1 cellular context compared by ENCODE assay signal in the genomic region with DNA sequence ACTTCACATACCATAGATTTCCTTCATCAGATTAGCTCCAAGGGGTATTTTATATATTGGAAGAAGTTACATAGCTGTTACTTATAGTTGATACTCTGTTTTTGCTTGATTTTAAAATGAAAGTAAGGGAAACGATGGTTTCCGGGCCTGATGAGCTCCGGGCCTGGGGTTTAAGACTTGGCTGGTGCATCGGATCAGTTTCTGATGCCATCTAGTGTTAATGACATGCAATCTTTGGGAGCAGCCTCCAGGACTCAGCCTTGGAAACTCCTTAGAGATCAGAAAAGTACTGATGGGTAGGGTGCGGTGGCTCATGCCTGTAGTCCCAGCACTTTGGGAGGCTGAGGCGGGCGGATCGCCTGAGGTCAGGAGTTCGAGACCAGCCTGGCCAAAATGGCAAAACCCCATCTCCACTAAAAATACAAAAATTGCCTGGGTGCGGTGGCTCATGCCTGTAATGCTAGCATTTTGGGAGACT.
TF ChIP-seq lines count a peak whose summit lies in the region.

No MANE protein-coding gene starts in this region.

TF ChIP-seq in IMR-90, 13 proteins besides CTCF, POLR2A, EP300 and RAD21:
- TF ChIP-seq MAZ (IDR thresholded peaks at IDR 0.05; ENCODE audit: borderline replicate concordance, low read depth, low read length): no peak
- TF ChIP-seq RFX5 (IDR thresholded peaks at IDR 0.05; ENCODE audit: low read depth, low read length): no peak
- TF ChIP-seq CEBPB (IDR thresholded peaks at IDR 0.05; ENCODE audit: low read depth, low read length): no peak
- no peak for TF ChIP-seq BHLHE40 (IDR thresholded peaks at IDR 0.05; ENCODE audit: low read depth, low read length)
- TF ChIP-seq SMC3 (IDR thresholded peaks at IDR 0.05; ENCODE audit: low read depth, low read length): peak; percentile 89
- TF ChIP-seq, protein P1, sequence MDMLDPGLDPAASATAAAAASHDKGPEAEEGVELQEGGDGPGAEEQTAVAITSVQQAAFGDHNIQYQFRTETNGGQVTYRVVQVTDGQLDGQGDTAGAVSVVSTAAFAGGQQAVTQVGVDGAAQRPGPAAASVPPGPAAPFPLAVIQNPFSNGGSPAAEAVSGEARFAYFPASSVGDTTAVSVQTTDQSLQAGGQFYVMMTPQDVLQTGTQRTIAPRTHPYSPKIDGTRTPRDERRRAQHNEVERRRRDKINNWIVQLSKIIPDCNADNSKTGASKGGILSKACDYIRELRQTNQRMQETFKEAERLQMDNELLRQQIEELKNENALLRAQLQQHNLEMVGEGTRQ (IDR thresholded peaks at IDR 0.05; ENCODE audit: low read depth, low read length): no peak
